In the genomic region with DNA sequence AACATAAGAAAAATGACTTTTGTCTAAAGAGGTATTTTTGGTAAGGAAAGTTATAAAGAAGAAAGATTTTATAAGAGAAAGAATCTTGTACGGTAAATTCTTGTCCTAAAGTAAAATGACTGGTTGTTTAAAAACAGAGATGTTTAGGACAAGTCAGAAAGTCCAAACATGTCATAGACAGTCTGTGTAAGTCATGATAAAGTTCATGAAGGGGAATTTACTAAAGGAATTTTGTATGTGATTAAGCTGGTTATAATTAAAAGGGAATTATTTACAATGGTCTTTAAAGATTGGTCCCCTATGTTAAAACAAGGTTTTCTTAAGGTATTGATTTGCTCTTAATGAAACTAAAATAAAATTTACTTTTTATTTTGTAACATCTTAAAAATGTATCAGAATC, we compare ENCODE assay signal across 1 cellular context.
TF ChIP-seq lines count a peak whose summit lies in the region.

No MANE protein-coding gene starts in this region.

TF ChIP-seq in HCT116, 20 proteins besides CTCF, POLR2A, EP300 and RAD21 (continued from another document):
- TF ChIP-seq REST (IDR thresholded peaks at IDR 0.05; ENCODE audit: low read depth) (no peak), FOSL1 (IDR thresholded peaks at IDR 0.05; ENCODE audit: low read depth) (no peak)
